ENCODE assay signal across 18 cellular contexts in the genomic region with DNA sequence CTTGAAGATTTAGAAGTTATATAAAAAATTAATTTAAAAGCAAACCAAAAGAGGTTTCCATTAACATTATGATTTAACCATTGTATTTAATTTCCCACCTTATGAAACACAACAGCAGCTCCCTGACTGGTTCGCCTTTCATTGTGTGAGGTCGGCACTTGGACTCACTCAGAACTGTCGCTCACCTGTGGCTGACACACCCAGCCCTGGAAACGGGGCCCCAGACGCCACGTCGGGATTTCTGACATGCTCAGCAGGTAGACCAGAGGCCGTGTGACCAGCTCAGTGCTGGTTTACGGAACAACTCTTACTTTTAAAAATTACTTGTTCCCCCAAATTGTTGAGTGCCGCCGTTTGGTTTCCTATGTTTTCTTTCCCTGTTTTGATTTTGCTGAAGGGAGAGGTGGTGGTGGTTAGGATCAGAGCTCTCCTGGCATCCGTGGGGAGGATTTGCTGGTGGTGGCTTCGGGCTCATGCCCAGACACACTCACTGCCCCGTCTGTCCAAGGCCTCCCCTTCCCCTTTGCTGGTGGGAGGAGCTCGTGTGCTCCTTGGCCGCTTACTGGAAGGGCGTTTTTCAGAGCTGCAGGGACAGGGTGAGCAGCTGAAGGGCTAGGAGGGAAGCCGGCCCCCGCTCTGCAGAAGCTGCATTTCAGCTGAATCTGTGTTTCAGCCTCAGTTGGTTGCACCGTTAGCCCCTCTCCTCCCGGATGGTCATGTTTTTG. TPM values are rescaled to one million over a fixed set of nuclear protein-coding genes. Genes with fewer than 3 reads are reported as not detected.
A peak's percentile ranks its signal among the peaks of the same experiment; 100 is the strongest.
DNase-seq lines count a peak whose midpoint lies in the region; ATAC-seq, FAIRE-seq and TF ChIP-seq lines count a peak whose summit lies in the region.
"Had no signal": no experiment of that assay in that cellular context is flagged by ENCODE, and none has a peak within 500 bp of the region (broad histone marks: within the 10 kb centered on the region; RNA-seq: fewer than 3 reads in every experiment).

No MANE protein-coding gene starts in this region.

- POLR2A ChIA-PET in WTC11 (lab: Charles Lee), result interaction anchor here (0.6 to 1.6 kb wide), 3 partner anchors 11 to 542 kb away, joined by 3 to 6 read pairs (median 4); no protein-coding TSS in a partner anchor
- POLR2A ChIA-PET in CD4-positive, alpha-beta memory T cell (lab: Charles Lee; ENCODE audit: partially characterized antibody), result interaction anchor here (1.1 to 1.5 kb wide), 2 partner anchors 14 to 15 kb away, joined by 3 to 8 read pairs; no protein-coding TSS in a partner anchor

- H3K9me3 ChIP-seq in heart right ventricle (no peaks in the 10 kb centered on the region), heart left ventricle (no peaks in the 10 kb centered on the region), small intestine (ENCODE audit: control insufficient read depth, low read depth) (no peaks in the 10 kb centered on the region)
- no peaks in the 10 kb centered on the region for H3K9me3 ChIP-seq in CD4-positive, alpha-beta memory T cell (ENCODE audit: control insufficient read depth in 1 of 2, low read length in 2 of 2)

- no peak overlapping the region for H3K4me3 ChIP-seq in heart right ventricle
- no peak overlapping the region for H3K4me3 ChIP-seq in heart left ventricle
- no peak overlapping the region for H3K4me3 ChIP-seq in small intestine (ENCODE audit: low read depth in 1 of 2, low read length in 2 of 2)
- H3K4me3 ChIP-seq in CD4-positive, alpha-beta memory T cell (ENCODE audit: low read length in 2 of 2), result no peak overlapping the region
- H3K4me3 ChIP-seq: body of pancreas, stomach had no signal

- H3K9me3 Mint-ChIP-seq in WTC11, result peaks cover 5% of the 10 kb centered on the region
- peaks cover 0 to 5% (median 0%) of the 10 kb centered on the region in 8 donors for H3K9me3 Mint-ChIP-seq in CD4-positive, alpha-beta memory T cell

- H3K4me1 Mint-ChIP-seq in WTC11, result peaks cover 30% of the 10 kb centered on the region
- H3K4me1 Mint-ChIP-seq in CD4-positive, alpha-beta memory T cell, result peaks cover 18 to 51% (median 34%) of the 10 kb centered on the region in 4 donors

- H3K4me1 ChIP-seq in heart right ventricle (peaks cover 3 to 32% (median 14%) of the 10 kb centered on the region in 9 donors), heart left ventricle (peaks cover 0 to 18% (median 5%) of the 10 kb centered on the region in 12 donors), small intestine (ENCODE audit: control insufficient read depth in 2 of 2, insufficient read depth in 1 of 2, low read depth in 1 of 2, low read length in 1 of 2) (no peaks in the 10 kb centered on the region)
- peaks cover 13% of the 10 kb centered on the region for H3K4me1 ChIP-seq in CD4-positive, alpha-beta memory T cell (ENCODE audit: insufficient read depth, low read length)
- H3K4me1 ChIP-seq: body of pancreas had no signal

- FAIRE-seq in small intestine (lab: Jason Lieb, UNC), result no peak
- FAIRE-seq: HTR-8/SVneo had no signal

- H3K27me3 Mint-ChIP-seq in WTC11 (ENCODE audit: low read depth), result no peaks in the 10 kb centered on the region
- no peaks in the 10 kb centered on the region for H3K27me3 Mint-ChIP-seq in CD4-positive, alpha-beta memory T cell

- 73 to 79% methylated on average over 21 of the region's 21 CpGs for WGBS in heart right ventricle, 2 donors
- WGBS in heart left ventricle, 4 donors, result 73 to 79% (median 77%) methylated on average over 21 of the region's 21 CpGs
- WGBS in small intestine, 3 donors, result 42 to 62% (median 58%) methylated on average over 21 of the region's 21 CpGs

- no peaks in the 10 kb centered on the region for H3K27me3 ChIP-seq in heart right ventricle
- H3K27me3 ChIP-seq in heart left ventricle, result no peaks in the 10 kb centered on the region
- no peaks in the 10 kb centered on the region for H3K27me3 ChIP-seq in small intestine (ENCODE audit: control insufficient read depth in 2 of 2, insufficient read depth in 2 of 2, low read length in 2 of 2)
- no peaks in the 10 kb centered on the region for H3K27me3 ChIP-seq in CD4-positive, alpha-beta memory T cell (ENCODE audit: insufficient read depth, low read length)
- H3K27me3 ChIP-seq: body of pancreas, stomach had no signal

- ATAC-seq in Right ventricle myocardium inferior (no peak), heart right ventricle (no peak), WTC11 (peak; percentile 70), heart left ventricle (no peak), left lobe of liver (no peak)
- ATAC-seq: body of pancreas had no signal

- peak overlapping the region; percentile 95 for H3K27ac Mint-ChIP-seq in WTC11
- H3K27ac Mint-ChIP-seq in CD4-positive, alpha-beta memory T cell, result peak overlapping the region in 2 of 7 donors; percentile 46 to 70

- peaks cover 71% of the 10 kb centered on the region for H3K36me3 Mint-ChIP-seq in WTC11
- peaks cover 43 to 49% of the 10 kb centered on the region in 2 donors for H3K36me3 Mint-ChIP-seq in CD4-positive, alpha-beta memory T cell

- intact Hi-C loops in Right ventricle myocardium inferior (cut with DNase I), result no loop called here
- intact Hi-C loops in heart right ventricle (cut with DNase I), result no loop called here
- intact Hi-C loops in heart left ventricle (cut with DNase I), result no loop called here
- intact Hi-C loops in CD4-positive, alpha-beta memory T cell (cut with micrococcal nuclease), result no loop called here

- no peak for TF ChIP-seq POLR2A in heart left ventricle (IDR thresholded peaks at IDR 0.05)

- no peak for TF ChIP-seq CTCF in heart right ventricle (IDR thresholded peaks at IDR 0.05)
- TF ChIP-seq CTCF in WTC11 (IDR thresholded peaks at IDR 0.05), result no peak
- TF ChIP-seq CTCF in heart left ventricle (IDR thresholded peaks at IDR 0.05), result no peak

- DNase-seq in Right ventricle myocardium inferior (ENCODE audit: missing footprints), result peak; percentile 37
- no peak for DNase-seq in heart right ventricle
- DNase-seq in WTC11 (ENCODE audit: low spot score), result no peak
- DNase-seq in heart left ventricle, result peak in 3 of 5 donors; percentile 4 to 37 (median 16)
- DNase-seq in small intestine, result peak; percentile 32
- no peak for DNase-seq in CD4-positive, alpha-beta memory T cell
- no peak for DNase-seq in left lobe of liver (ENCODE audit: low spot score)
- DNase-seq in SKM-1 treated with dmso at 0.1 percent for 144 hours (lab: John Stamatoyannopoulos, UW; ENCODE audit: unreplicated experiment), result no peak
- DNase-seq: activated CD4-positive, CD25-positive, alpha-beta regulatory T cell; body of pancreas; DMS79; HCEC 1CT; NCI-H1092; NCI-H524; SHP77; stimulated activated CD4-positive, alpha-beta T cell treated with anti-CD3 and anti-CD28 coated beads, Interleukin-4, amount 100 ng/mL, for 4 hours; stomach had no signal

- no peak overlapping the region for H3K4me3 Mint-ChIP-seq in WTC11
- H3K4me3 Mint-ChIP-seq in CD4-positive, alpha-beta memory T cell, result no peak overlapping the region

- CTCF ChIA-PET in WTC11 (lab: Charles Lee), result interaction anchor here (0.9 to 3.9 kb wide), 12 partner anchors 9 to 164 kb away, joined by 3 to 24 read pairs (median 4); no protein-coding TSS in a partner anchor
- CTCF ChIA-PET in CD4-positive, alpha-beta memory T cell (lab: Charles Lee; ENCODE audit: partially characterized antibody), result interaction anchor here (1.0 kb wide), 1 partner anchor 13 kb away, joined by 3 read pairs; no protein-coding TSS in a partner anchor

- H3K36me3 ChIP-seq in heart right ventricle, result peaks cover 0 to 99% (median 36%) of the 10 kb centered on the region in 9 donors
- peaks cover 0 to 100% (median 80%) of the 10 kb centered on the region in 9 donors for H3K36me3 ChIP-seq in heart left ventricle
- peaks cover 7 to 13% of the 10 kb centered on the region in 2 donors for H3K36me3 ChIP-seq in small intestine (ENCODE audit: control insufficient read depth in 2 of 2, insufficient read depth in 2 of 2, low read length in 2 of 2)
- H3K36me3 ChIP-seq in CD4-positive, alpha-beta memory T cell (ENCODE audit: insufficient read depth, low read length), result peaks cover 21% of the 10 kb centered on the region

- no peak overlapping the region for H3K27ac ChIP-seq in heart right ventricle
- peak overlapping the region in 1 of 12 donors; percentile 4 for H3K27ac ChIP-seq in heart left ventricle
- peak overlapping the region in 1 of 2 donors; percentile 35 for H3K27ac ChIP-seq in small intestine (ENCODE audit: low read depth in 1 of 2, low read length in 1 of 2)
- H3K27ac ChIP-seq in CD4-positive, alpha-beta memory T cell (ENCODE audit: low read depth, low read length), result no peak overlapping the region
- H3K27ac ChIP-seq: stomach had no signal

TF ChIP-seq in WTC11, 78 proteins besides CTCF, POLR2A, EP300 and RAD21:
- TF ChIP-seq, protein P1, sequence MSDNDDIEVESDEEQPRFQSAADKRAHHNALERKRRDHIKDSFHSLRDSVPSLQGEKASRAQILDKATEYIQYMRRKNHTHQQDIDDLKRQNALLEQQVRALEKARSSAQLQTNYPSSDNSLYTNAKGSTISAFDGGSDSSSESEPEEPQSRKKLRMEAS (CRISPR knock-in tag; IDR thresholded peaks at IDR 0.05), result peak; percentile 25; the same call in 1 of the 2 replicates
- TF ChIP-seq ZNF121 (CRISPR knock-in tag; IDR thresholded peaks at IDR 0.05) (peak; percentile 46), ZNF396 (CRISPR knock-in tag; IDR thresholded peaks at IDR 0.05; ENCODE audit: borderline replicate concordance) (no peak), ELF4 (CRISPR knock-in tag; IDR thresholded peaks at IDR 0.05; ENCODE audit: low read depth) (no peak), TEAD1 (CRISPR knock-in tag; IDR thresholded peaks at IDR 0.05) (0 out of 2 replicates have a peak, but pooled peaks have one; percentile 39), EMX1 (CRISPR knock-in tag; IDR thresholded peaks at IDR 0.05) (0 out of 2 replicates have a peak, but pooled peaks have one; percentile 30)

RNA-seq across cellular contexts. Expression of gene CPLX1, which starts 59.2 kb away (rescaled TPM):
- total RNA-seq in Right ventricle myocardium inferior (3.1 TPM), heart right ventricle (1 to 10 TPM; 1.5 to 4.8 (median 2.2) TPM), WTC11 (2021) (1.5 to 3.5 TPM (median 2.0 TPM) in 3 replicates), heart left ventricle (1 to 10 TPM in 7 of 9 donors, under 1 TPM in 2; 0.75 to 7.0 (median 3.3) TPM), left lobe of liver (1.5 TPM)
- polyA plus RNA-seq in heart right ventricle (10 to 100 TPM in 1 of 2 donors, 1 to 10 TPM in 1; 2.1 to 10.8 TPM), heart left ventricle (1 to 10 TPM; 1.5 to 5.9 TPM), small intestine (1 to 10 TPM in 1 of 3 donors, not detected in 2; 2.6 TPM)
- total RNA-seq in CD4-positive, alpha-beta memory T cell, result 1 to 10 TPM in 1 of 2 experiments, under 1 TPM in 1; 0.64 to 1.5 TPM
- polyA plus RNA-seq in CD4-positive, alpha-beta memory T cell, result under 1 TPM in 1 of 2 donors, not detected in 1; 0.26 TPM

Comparison
In these comparisons a context has a peak if more than half of its experiments do, and no peak if none do; other contexts are left out.
1. DNase-seq: peak in Right ventricle myocardium inferior (single experiment), heart left ventricle (3 of 5) and small intestine (single experiment); none in heart right ventricle (0 of 2), WTC11 (single experiment), CD4-positive, alpha-beta memory T cell (0 of 5), left lobe of liver (single experiment) and SKM-1 treated with dmso at 0.1 percent for 144 hours (single experiment).